16 cellular contexts compared by ENCODE assay signal in the genomic region with DNA sequence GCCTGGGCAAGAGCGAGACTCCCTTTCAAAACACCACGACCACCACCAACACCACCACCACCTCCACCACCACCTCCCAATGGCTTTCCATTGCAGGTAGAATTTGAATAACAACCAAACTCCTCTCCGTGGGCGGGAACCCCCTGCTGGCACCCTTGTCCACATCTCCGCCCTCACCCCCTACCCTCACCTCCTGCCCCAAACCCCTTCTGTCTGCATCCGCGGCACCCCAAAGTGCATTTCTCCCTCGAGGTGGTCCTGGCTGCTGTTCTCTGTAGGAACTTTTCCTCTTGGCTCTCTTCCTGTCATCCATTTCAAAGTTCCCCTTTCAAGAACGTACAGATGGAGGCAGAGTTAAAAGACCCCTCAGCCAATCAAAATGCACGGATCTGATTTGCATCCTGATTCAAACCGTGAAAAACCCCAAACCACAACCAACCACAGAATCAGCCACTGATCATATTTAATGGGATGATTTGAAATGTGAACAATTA. TPM values are rescaled to one million over a fixed set of nuclear protein-coding genes. Genes with fewer than 3 reads are reported as not detected.
DNase-seq lines count a peak whose midpoint lies in the region; ATAC-seq, FAIRE-seq and TF ChIP-seq lines count a peak whose summit lies in the region.
"Had no signal": no experiment of that assay in that cellular context is flagged by ENCODE, and none has a peak within 500 bp of the region (broad histone marks: within the 10 kb centered on the region; RNA-seq: fewer than 3 reads in every experiment).

No MANE protein-coding gene starts in this region.

- H3K36me3 Mint-ChIP-seq in memory B cell: peaks cover 3% of the 10 kb centered on the region
- H3K36me3 Mint-ChIP-seq: activated naive CD8-positive, alpha-beta T cell had no signal

- peak overlapping the region; percentile 86; the same call in 1 of the 2 replicates for H3K27ac ChIP-seq in HUES64 (ENCODE audit: low read depth, low read length)
- no peak overlapping the region for H3K27ac ChIP-seq in K562 (ENCODE audit: extremely low read depth, low read depth, low read length)
- H3K27ac ChIP-seq in psoas muscle: no peak overlapping the region
- H3K27ac ChIP-seq in smooth muscle cell (ENCODE audit: low read depth): no peak overlapping the region
- H3K27ac ChIP-seq: heart left ventricle, spleen had no signal

- H3K4me3 ChIP-seq in HUES64 (ENCODE audit: low read length) (peak overlapping the region; percentile 31; the same call in 1 of the 2 replicates), K562 (no peak overlapping the region), psoas muscle (no peak overlapping the region), smooth muscle cell (no peak overlapping the region)
- H3K4me3 ChIP-seq: heart left ventricle, spleen had no signal

- H3F3A ChIP-seq in smooth muscle cell (ENCODE audit: low read depth): no peaks in the 10 kb centered on the region

- H3K79me2 ChIP-seq in K562 (ENCODE audit: control insufficient read depth, insufficient read depth, low read length): peaks cover 13% of the 10 kb centered on the region
- H3K79me2 ChIP-seq in smooth muscle cell (ENCODE audit: low read depth): no peaks in the 10 kb centered on the region

- in situ Hi-C loops in K562 (cut with MboI): no loop called here

- no TSS peak for BruUV-seq in K562 (replicated peaks; lab: Mats Ljungman, UMichigan)

- H3K9me1 ChIP-seq in K562 (ENCODE audit: control insufficient read depth, insufficient read depth, low read length): no peaks in the 10 kb centered on the region

- peak overlapping the region; percentile 9 for H3K4me3 Mint-ChIP-seq in memory B cell
- H3K4me3 Mint-ChIP-seq: activated naive CD8-positive, alpha-beta T cell had no signal

- TF ChIP-seq POLR2A in K562 (conservative IDR thresholded peaks at IDR 0.05): no peak

- no peak overlapping the region for H3K27ac Mint-ChIP-seq in memory B cell
- H3K27ac Mint-ChIP-seq: activated naive CD8-positive, alpha-beta T cell had no signal

- H3K4me1 ChIP-seq in ES-I3 (ENCODE audit: insufficient read depth, low read length) (peaks cover 11% of the 10 kb centered on the region; the same call in 1 of the 2 replicates), HUES64 (ENCODE audit: insufficient read depth, low read length) (peaks cover 8% of the 10 kb centered on the region; the same call in 1 of the 2 replicates), K562 (replicated peaks in 1 of 2; ENCODE audit: control insufficient read depth in 2 of 2, insufficient read depth in 2 of 2, low read length in 2 of 2) (peaks cover 24% of the 10 kb centered on the region in 2 experiments), psoas muscle (no peaks in the 10 kb centered on the region), smooth muscle cell (ENCODE audit: low read depth) (peaks cover 5% of the 10 kb centered on the region)

- H3K9me3 Mint-ChIP-seq in memory B cell: peaks cover 3% of the 10 kb centered on the region

- H2AFZ ChIP-seq in K562 (ENCODE audit: low read depth, low read length) (no peak overlapping the region), smooth muscle cell (ENCODE audit: low read depth) (no peak overlapping the region)

- H3K9me3 ChIP-seq in ES-I3 (ENCODE audit: control insufficient read depth, insufficient read depth, low read length) (no peaks in the 10 kb centered on the region), HUES64 (ENCODE audit: insufficient read depth, low read depth, low read length) (no peaks in the 10 kb centered on the region), K562 (replicated peaks; ENCODE audit: control insufficient read depth, insufficient read depth, low read depth, low read length) (peaks cover 4% of the 10 kb centered on the region; the same call in 1 of the 2 replicates), psoas muscle (no peaks in the 10 kb centered on the region), smooth muscle cell (replicated peaks; ENCODE audit: low read depth) (no peaks in the 10 kb centered on the region)
- H3K9me3 ChIP-seq: heart left ventricle, spleen had no signal

- H3K9ac ChIP-seq in ES-I3 (ENCODE audit: low read depth, low read length) (peak overlapping the region; percentile 40; the same call in 1 of the 2 replicates), HUES64 (ENCODE audit: low read depth, low read length) (no peak overlapping the region), K562 (ENCODE audit: insufficient read depth in 1 of 2, low read depth in 2 of 2, low read length in 2 of 2) (no peak overlapping the region), smooth muscle cell (ENCODE audit: low read depth) (no peak overlapping the region)

- TF ChIP-seq EP300 in K562 (IDR thresholded peaks at IDR 0.05; ENCODE audit: low read length): no peak

- POLR2A ChIA-PET in K562 (lab: Yijun Ruan, JAX): interaction anchor here (0.6 to 1.3 kb wide), 5 partner anchors 12 to 441 kb away, joined by 3 to 5 read pairs (median 3); no protein-coding TSS in a partner anchor

- peaks cover 26% of the 10 kb centered on the region for H3K27me3 Mint-ChIP-seq in memory B cell

- intact Hi-C loops in K562 (cut with micrococcal nuclease) (loop anchor here (1.0 to 5.0 kb wide), 4 partner anchors 68 to 229 kb away; partner anchors contain the start of gene PLBD2), psoas muscle (cut with DNase I) (loop anchor here (1.0 to 5.0 kb wide), 4 partner anchors 94 to 234 kb away; no protein-coding TSS in a partner anchor)

- DNase-seq in K562 (ENCODE audit: extremely low read depth in 1 of 4, low spot score in 3 of 4) (no peak), memory B cell (ENCODE audit: low spot score in 2 of 2) (no peak), T-helper 9 cell (no peak), psoas muscle (no peak), smooth muscle cell (lab: John Stamatoyannopoulos, UW; ENCODE audit: unreplicated experiment) (no peak)

- no peak for FAIRE-seq in K562 (lab: Jason Lieb, UNC)

- H3K27me3 ChIP-seq in HUES64 (ENCODE audit: insufficient read depth, low read length): no peaks in the 10 kb centered on the region
- H3K27me3 ChIP-seq in K562 (ENCODE audit: control insufficient read depth in 2 of 2, insufficient read depth in 2 of 2, low read length in 2 of 2): peaks cover 0 to 2% of the 10 kb centered on the region in 2 experiments; a peak in 1 of 5 replicates
- H3K27me3 ChIP-seq in psoas muscle (ENCODE audit: insufficient read depth in 3 of 3, low read length in 2 of 3): no peaks in the 10 kb centered on the region
- H3K27me3 ChIP-seq in smooth muscle cell (ENCODE audit: low read depth): no peaks in the 10 kb centered on the region
- H3K27me3 ChIP-seq: heart left ventricle had no signal

- TF ChIP-seq CTCF in K562 (IDR thresholded peaks at IDR 0.05 in 2 of 3, conservative IDR thresholded peaks at IDR 0.05 in 1 of 3; ENCODE audit: insufficient read depth in 2 of 3, low read depth in 1 of 3, low read length in 3 of 3) (no peak), psoas muscle (IDR thresholded peaks at IDR 0.05) (no peak), smooth muscle cell (IDR thresholded peaks at IDR 0.05; ENCODE audit: borderline replicate concordance, insufficient read depth, poor library complexity, severe bottlenecking) (no peak)

- CTCF ChIA-PET in K562 (lab: Yijun Ruan, JAX; ENCODE audit: low intra/inter-chr PET ratio): interaction anchor here (0.7 to 1.5 kb wide), 3 partner anchors 113 to 487 kb away, joined by 3 to 7 read pairs (median 3); no protein-coding TSS in a partner anchor

- peaks cover 10% of the 10 kb centered on the region for H3K4me1 Mint-ChIP-seq in memory B cell

- H3K36me3 ChIP-seq in ES-I3 (ENCODE audit: insufficient read depth, low read length) (no peaks in the 10 kb centered on the region), HUES64 (ENCODE audit: insufficient read depth, low read length) (no peaks in the 10 kb centered on the region), K562 (ENCODE audit: control insufficient read depth, insufficient read depth, low read length) (peaks cover 5% of the 10 kb centered on the region; the same call in 1 of the 3 replicates), psoas muscle (ENCODE audit: insufficient read depth in 1 of 2, low read depth in 1 of 2) (no peaks in the 10 kb centered on the region), smooth muscle cell (ENCODE audit: low read depth) (no peaks in the 10 kb centered on the region)
- H3K36me3 ChIP-seq: heart left ventricle, spleen had no signal

- no peak for TF ChIP-seq RAD21 in K562 (CRISPR knock-in tag; conservative IDR thresholded peaks at IDR 0.05 in 1 of 2, IDR thresholded peaks at IDR 0.05 in 1 of 2)

- ATAC-seq in K562 (no peak), memory B cell (ENCODE audit: low read depth) (peak; percentile 14), GM19395 (IDR thresholded peaks at IDR 0.05; ENCODE audit: unreplicated experiment) (no peak), psoas muscle (no peak)

- 5% methylated on average over 11 of the region's 11 CpGs for WGBS in HUES64
- 37% methylated on average over 8 of the region's 11 CpGs for WGBS in K562 (ENCODE audit: insufficient coverage, low coverage, missing lambda C conversion rate)
- WGBS in psoas muscle, 3 donors: 24 to 31% (median 26%) methylated on average over 11 of the region's 11 CpGs
- 21% methylated on average over 9 of the region's 11 CpGs for WGBS in smooth muscle cell (ENCODE audit: low lambda C conversion rate)

- no peaks in the 10 kb centered on the region for H4K20me1 ChIP-seq in K562 (replicated peaks; ENCODE audit: control insufficient read depth, insufficient read depth, low read length)
- H4K20me1 ChIP-seq in smooth muscle cell (ENCODE audit: low read depth): no peaks in the 10 kb centered on the region

- no peak overlapping the region for H3K4me2 ChIP-seq in K562 (ENCODE audit: insufficient read depth, low read length)
- H3K4me2 ChIP-seq in smooth muscle cell: no peak overlapping the region

RNA-seq across cellular contexts. Expression of gene SDSL, which starts 3.8 kb away (rescaled TPM):
- 1.9 TPM for polyA plus RNA-seq in HUES64 (2013, experiment 1 of 2)
- polyA plus RNA-seq in HUES64 (2013, experiment 2 of 2): 2.8 TPM
- 3.2 and 9.7 TPM in 2 replicates for total RNA-seq in K562 (2011; cell fraction: chromatin; rRNA removed; ENCODE audit: low replicate concordance)
- total RNA-seq in K562 (2011; cell fraction: nucleolus; rRNA removed): 6.1 and 7.5 TPM in 2 replicates
- total RNA-seq in K562 (2011; cell fraction: nucleoplasm; rRNA removed): 7.0 and 15.4 TPM in 2 replicates
- total RNA-seq in K562 (2014; rRNA removed): 7.4 and 9.1 TPM in 2 replicates
- total RNA-seq in K562 (2014; rRNA removed; fragmentation: Illumina TruSeq; extraction: Trizol): 1.1 and 1.7 TPM in 2 replicates
- total RNA-seq in K562 (2015; rRNA removed; fragmentation: Illumina TruSeq; extraction: Trizol): 6.3 and 7.8 TPM in 2 replicates
- total RNA-seq in K562 (2021): 8.4 and 9.1 TPM in 2 replicates
- 9.8 and 10.9 TPM in 2 replicates for polyA plus RNA-seq in K562 (2011; rRNA removed)
- polyA plus RNA-seq in K562 (2011; cell fraction: cytosol; rRNA removed): 13.4 and 29.5 TPM in 2 replicates
- polyA plus RNA-seq in K562 (2011; cell fraction: nucleus; rRNA removed): 5.6 and 8.8 TPM in 2 replicates
- polyA plus RNA-seq in K562 (2012): 15.2 and 23.6 TPM in 2 replicates
- polyA plus RNA-seq in K562 (2014; fragmentation: Illumina TruSeq; extraction: Trizol): 3.0 and 7.1 TPM in 2 replicates
- 1 to 10 TPM in 1 of 2 experiments, under 1 TPM in 1; 0.31 to 2.0 TPM for polyA plus RNA-seq in K562 (2014; fragmentation: Nextera tagmentation; extraction: Ambion mirVana)
- polyA plus RNA-seq in K562 (2014; rRNA removed): 11.0 and 13.4 TPM in 2 replicates
- 2.8 and 3.7 TPM in 2 replicates for polyA minus RNA-seq in K562 (2011; rRNA and poly(A)+ RNA removed)
- polyA minus RNA-seq in K562 (2011; cell fraction: cytosol; rRNA and poly(A)+ RNA removed): 5.2 and 5.9 TPM in 2 replicates
- polyA minus RNA-seq in K562 (2011; cell fraction: nucleus; rRNA and poly(A)+ RNA removed): 5.4 and 6.6 TPM in 2 replicates
- 1 to 10 TPM in 2 of 4 donors, under 1 TPM in 2; 0.89 to 6.0 (median 2.2) TPM for total RNA-seq in psoas muscle
- polyA plus RNA-seq in psoas muscle: 1 to 10 TPM in 1 of 3 donors, under 1 TPM in 2; 0.48 to 2.1 (median 0.53) TPM
- total RNA-seq in smooth muscle cell: 0.81 and 6.7 TPM in 2 replicates
- polyA plus RNA-seq in smooth muscle cell: 3.6 and 5.4 TPM in 2 replicates

RNA-seq across cellular contexts. Expression of gene SDS, which starts 22.3 kb away (rescaled TPM):
- polyA plus RNA-seq in HUES64 (2013, experiment 1 of 2): not detected
- not detected for polyA plus RNA-seq in HUES64 (2013, experiment 2 of 2)
- total RNA-seq in K562 (2011; cell fraction: chromatin; rRNA removed; ENCODE audit: low replicate concordance): not detected in 2 replicates
- total RNA-seq in K562 (2011; cell fraction: nucleolus; rRNA removed): not detected in 2 replicates
- not detected in 2 replicates for total RNA-seq in K562 (2011; cell fraction: nucleoplasm; rRNA removed)
- total RNA-seq in K562 (2014; rRNA removed) (0.24 TPM in 1 of 2 replicates, not detected in the other), K562 (2014; rRNA removed; fragmentation: Illumina TruSeq; extraction: Trizol) (0.07 TPM in 1 of 2 replicates, not detected in the other), K562 (2015; rRNA removed; fragmentation: Illumina TruSeq; extraction: Trizol) (0.60 and 1.1 TPM in 2 replicates), K562 (2021) (0.18 and 0.22 TPM in 2 replicates), psoas muscle (under 1 TPM in 2 of 4 donors, not detected in 2; 0.63 to 0.91 TPM), smooth muscle cell (not detected in 2 replicates)
- polyA plus RNA-seq in K562 (2011; rRNA removed) (0.07 TPM in 1 of 2 replicates, not detected in the other), K562 (2014; fragmentation: Illumina TruSeq; extraction: Trizol) (0.09 and 0.10 TPM in 2 replicates), K562 (2014; fragmentation: Nextera tagmentation; extraction: Ambion mirVana) (under 1 TPM; 0.07 to 0.23 TPM), K562 (2014; rRNA removed) (0.15 and 0.30 TPM in 2 replicates), psoas muscle (under 1 TPM in 2 of 3 donors, not detected in 1; 0.05 to 0.13 TPM), smooth muscle cell (not detected in 2 replicates)
- 0.10 TPM in 1 of 2 replicates, not detected in the other for polyA plus RNA-seq in K562 (2011; cell fraction: cytosol; rRNA removed)
- 0.48 TPM in 1 of 2 replicates, not detected in the other for polyA plus RNA-seq in K562 (2011; cell fraction: nucleus; rRNA removed)
- 0.22 and 0.34 TPM in 2 replicates for polyA plus RNA-seq in K562 (2012)
- not detected in 2 replicates for polyA minus RNA-seq in K562 (2011; rRNA and poly(A)+ RNA removed)
- polyA minus RNA-seq in K562 (2011; cell fraction: cytosol; rRNA and poly(A)+ RNA removed): not detected in 2 replicates
- not detected in 2 replicates for polyA minus RNA-seq in K562 (2011; cell fraction: nucleus; rRNA and poly(A)+ RNA removed)
- total RNA-seq: H4, kidney epithelial cell, urinary bladder had no signal
- polyA plus RNA-seq: neural cell had no signal

RNA-seq across cellular contexts. Expression of gene LHX5, which starts 45.7 kb away (rescaled TPM):
- 3.0 TPM for polyA plus RNA-seq in HUES64 (2013, experiment 1 of 2)
- 4.6 TPM for polyA plus RNA-seq in HUES64 (2013, experiment 2 of 2)
- total RNA-seq in K562 (2011; cell fraction: chromatin; rRNA removed; ENCODE audit: low replicate concordance): 0.25 TPM in 1 of 2 replicates, not detected in the other
- total RNA-seq in K562 (2011; cell fraction: nucleolus; rRNA removed): 0.13 and 0.17 TPM in 2 replicates
- not detected in 2 replicates for total RNA-seq in K562 (2011; cell fraction: nucleoplasm; rRNA removed)
- total RNA-seq in K562 (2014; rRNA removed) (0.05 TPM in 1 of 2 replicates, not detected in the other), K562 (2014; rRNA removed; fragmentation: Illumina TruSeq; extraction: Trizol) (not detected in 2 replicates), K562 (2015; rRNA removed; fragmentation: Illumina TruSeq; extraction: Trizol) (not detected in 2 replicates), K562 (2021) (0.04 and 0.16 TPM in 2 replicates), psoas muscle (not detected), smooth muscle cell (not detected in 2 replicates)
- polyA plus RNA-seq in K562 (2011; rRNA removed) (0.09 and 0.17 TPM in 2 replicates), K562 (2014; fragmentation: Illumina TruSeq; extraction: Trizol) (not detected in 2 replicates), K562 (2014; fragmentation: Nextera tagmentation; extraction: Ambion mirVana) (not detected), K562 (2014; rRNA removed) (0.08 TPM in 1 of 2 replicates, not detected in the other), psoas muscle (not detected), smooth muscle cell (not detected in 2 replicates)
- polyA plus RNA-seq in K562 (2011; cell fraction: cytosol; rRNA removed): 0.24 and 0.64 TPM in 2 replicates
- polyA plus RNA-seq in K562 (2011; cell fraction: nucleus; rRNA removed): 0.25 and 0.34 TPM in 2 replicates
- polyA plus RNA-seq in K562 (2012): 0.03 and 0.08 TPM in 2 replicates
- not detected in 2 replicates for polyA minus RNA-seq in K562 (2011; rRNA and poly(A)+ RNA removed)
- not detected in 2 replicates for polyA minus RNA-seq in K562 (2011; cell fraction: cytosol; rRNA and poly(A)+ RNA removed)
- polyA minus RNA-seq in K562 (2011; cell fraction: nucleus; rRNA and poly(A)+ RNA removed): 0.13 TPM in 1 of 2 replicates, not detected in the other
- total RNA-seq: H4, heart left ventricle, spleen, urinary bladder had no signal
- polyA plus RNA-seq: CD14-positive monocyte, heart left ventricle, spleen, urinary bladder had no signal
